In the genomic region with DNA sequence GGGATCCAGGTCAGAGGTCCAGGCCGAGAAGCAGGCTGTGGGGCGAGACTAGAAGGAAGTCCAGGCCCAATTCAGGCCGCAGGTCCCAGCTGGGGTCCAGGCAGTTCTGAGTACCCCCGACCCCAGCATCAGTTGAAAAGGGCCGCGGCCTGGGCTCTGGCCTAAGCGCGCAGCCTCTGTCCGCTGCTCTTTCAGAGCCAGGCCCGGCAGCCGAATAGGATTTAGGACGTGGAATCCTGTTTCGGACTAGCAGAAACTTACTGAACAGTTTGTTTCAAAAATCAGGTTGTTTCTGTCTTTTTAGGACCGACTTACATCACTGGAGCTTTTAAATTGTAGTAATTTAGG, we compare ENCODE assay signal across 17 cellular contexts. TPM values are rescaled to one million over a fixed set of nuclear protein-coding genes. Genes with fewer than 3 reads are reported as not detected.
DNase-seq lines count a peak whose midpoint lies in the region; ATAC-seq and TF ChIP-seq lines count a peak whose summit lies in the region.
"Had no signal": no experiment of that assay in that cellular context is flagged by ENCODE, and none has a peak within 500 bp of the region (broad histone marks: within the 10 kb centered on the region; RNA-seq: fewer than 3 reads in every experiment).

No MANE protein-coding gene starts in this region.

- TF ChIP-seq CTCF in endodermal cell (conservative IDR thresholded peaks at IDR 0.05): no peak

- H3K79me1 ChIP-seq in mesendoderm (ENCODE audit: low read length): no peaks in the 10 kb centered on the region

- no peak overlapping the region for H3K4me2 ChIP-seq in mesendoderm (ENCODE audit: low read length)

- no peak overlapping the region for H3K4ac ChIP-seq in mesendoderm (ENCODE audit: low read depth, low read length)

- H3K4me3 ChIP-seq in HUES6 (ENCODE audit: low read depth, low read length): peak overlapping the region; percentile 55; the same call in 1 of the 2 replicates
- H3K4me3 ChIP-seq in endodermal cell (ENCODE audit: low read length): no peak overlapping the region
- H3K4me3 ChIP-seq in mesendoderm (ENCODE audit: low read length): no peak overlapping the region
- H3K4me3 ChIP-seq in aorta (ENCODE audit: low read length in 2 of 2): no peak overlapping the region
- H3K4me3 ChIP-seq: K562 had no signal

- peak; percentile 30 for ATAC-seq in aorta (ENCODE audit: low FRiP score)

- H3K36me3 Mint-ChIP-seq in endodermal cell (ENCODE audit: low read depth) (no peaks in the 10 kb centered on the region), immature natural killer cell (peaks cover 0 to 6% (median 0%) of the 10 kb centered on the region in 3 donors)

- H3K9me3 Mint-ChIP-seq in endodermal cell (peaks cover 3% of the 10 kb centered on the region), immature natural killer cell (peaks cover 0 to 8% (median 2%) of the 10 kb centered on the region in 6 donors)

- DNase-seq in endodermal cell (no peak), mesendoderm (peak; percentile 25), aorta (no peak), immature natural killer cell (no peak), MV-4-11 (lab: John Stamatoyannopoulos, UW) (no peak)
- DNase-seq in activated CD4-positive, alpha-beta T cell treated with anti-CD3 and anti-CD28 coated beads for 1 hour: no peak
- DNase-seq: EL, NCI-H1436, NCI-H2029 treated with DMSO at 0.1 percent for 48 hours, NCI-H2171 treated with DMSO at 0.1 percent for 48 hours, NCI-H510A, NCI-H774, RPMI8226 had no signal

- H4K5ac ChIP-seq in mesendoderm (ENCODE audit: low read length): no peak overlapping the region

- H3K27ac Mint-ChIP-seq in endodermal cell (no peak overlapping the region), immature natural killer cell (no peak overlapping the region)

- H3K4me3 Mint-ChIP-seq in endodermal cell (peak overlapping the region; percentile 46), immature natural killer cell (no peak overlapping the region)

- H4K8ac ChIP-seq in mesendoderm (ENCODE audit: low read depth, low read length): no peak overlapping the region

- no peaks in the 10 kb centered on the region for H3K9me3 ChIP-seq in HUES6 (ENCODE audit: control insufficient read depth, insufficient read depth, low read depth, low read length)
- H3K9me3 ChIP-seq in endodermal cell (ENCODE audit: control insufficient read depth, low read length): peaks cover 4% of the 10 kb centered on the region
- peaks cover 1% of the 10 kb centered on the region for H3K9me3 ChIP-seq in aorta (ENCODE audit: control insufficient read depth, low read length)

- H3K27me3 Mint-ChIP-seq in endodermal cell (ENCODE audit: insufficient read depth) (peaks cover 67% of the 10 kb centered on the region), immature natural killer cell (ENCODE audit: low read depth in 3 of 3) (peaks cover 22 to 52% (median 40%) of the 10 kb centered on the region in 3 donors)

- H3K56ac ChIP-seq in mesendoderm (ENCODE audit: low read length): peak overlapping the region; percentile 79

- H3K36me3 ChIP-seq in HUES6 (ENCODE audit: control insufficient read depth, insufficient read depth, low read length): no peaks in the 10 kb centered on the region
- no peaks in the 10 kb centered on the region for H3K36me3 ChIP-seq in endodermal cell (ENCODE audit: control insufficient read depth, insufficient read depth, low read length)
- no peaks in the 10 kb centered on the region for H3K36me3 ChIP-seq in mesendoderm (ENCODE audit: control insufficient read depth, insufficient read depth, low read length)
- H3K36me3 ChIP-seq in aorta (ENCODE audit: control insufficient read depth in 1 of 2, insufficient read depth in 2 of 2, low read length in 1 of 2): no peaks in the 10 kb centered on the region

- H3K9ac ChIP-seq in HUES6 (ENCODE audit: low read length) (no peak overlapping the region), endodermal cell (ENCODE audit: extremely low read depth, low read length, poor library complexity, severe bottlenecking) (no peak overlapping the region), mesendoderm (ENCODE audit: low read length) (no peak overlapping the region)

- 72 to 74% methylated on average over 12 to 14 of the region's 14 CpGs for WGBS in endodermal cell (ENCODE audit: insufficient coverage in 1 of 2, insufficient read length in 1 of 2), 2 experiments
- no CpG with 5 or more reads among the region's 14 CpGs for WGBS in mesendoderm (ENCODE audit: extremely low coverage, insufficient coverage, low lambda C conversion rate)
- WGBS in aorta, 2 donors: 65 to 67% methylated on average over 14 of the region's 14 CpGs

- H3K79me2 ChIP-seq in mesendoderm (ENCODE audit: control insufficient read depth, insufficient read depth, low read length): no peaks in the 10 kb centered on the region

- H3K27ac ChIP-seq in HUES6 (ENCODE audit: low read depth, low read length) (no peak overlapping the region), endodermal cell (ENCODE audit: low read depth, low read length) (no peak overlapping the region), mesendoderm (ENCODE audit: low read depth, low read length) (no peak overlapping the region), aorta (ENCODE audit: low read depth in 1 of 2, low read length in 2 of 2) (no peak overlapping the region)
- H3K27ac ChIP-seq: C4-2B, HL-60 had no signal

- no peak overlapping the region for H2BK120ac ChIP-seq in mesendoderm (ENCODE audit: low read depth, low read length)

- H3K4me1 ChIP-seq in HUES6 (ENCODE audit: control insufficient read depth, insufficient read depth, low read length): peaks cover 7% of the 10 kb centered on the region; the same call in 1 of the 2 replicates
- no peaks in the 10 kb centered on the region for H3K4me1 ChIP-seq in endodermal cell (ENCODE audit: control insufficient read depth, insufficient read depth, low read length)
- no peaks in the 10 kb centered on the region for H3K4me1 ChIP-seq in mesendoderm (ENCODE audit: control insufficient read depth, low read depth, low read length)
- no peaks in the 10 kb centered on the region for H3K4me1 ChIP-seq in aorta (ENCODE audit: control insufficient read depth in 1 of 2, insufficient read depth in 2 of 2, low read length in 2 of 2)

- H3K4me1 Mint-ChIP-seq in endodermal cell: peaks cover 17% of the 10 kb centered on the region
- H3K4me1 Mint-ChIP-seq in immature natural killer cell: peaks cover 16 to 33% of the 10 kb centered on the region in 2 donors

- intact Hi-C loops in aorta (cut with DNase I): no loop called here

- H2AK5ac ChIP-seq in mesendoderm (ENCODE audit: low read length): no peak overlapping the region

- H3K18ac ChIP-seq in mesendoderm (ENCODE audit: low read length): no peak overlapping the region

- H3K27me3 ChIP-seq in HUES6 (ENCODE audit: control insufficient read depth, insufficient read depth, low read length) (peaks cover 86% of the 10 kb centered on the region), endodermal cell (ENCODE audit: control insufficient read depth, insufficient read depth, low read length, poor library complexity, severe bottlenecking) (peaks cover 84% of the 10 kb centered on the region), mesendoderm (ENCODE audit: insufficient read depth, low read length, poor library complexity) (peaks cover 41% of the 10 kb centered on the region), aorta (ENCODE audit: control insufficient read depth in 1 of 2, insufficient read depth in 2 of 2, low read length in 1 of 2) (peaks cover 3 to 4% of the 10 kb centered on the region in 2 donors)

- H2BK5ac ChIP-seq in mesendoderm (ENCODE audit: low read length): no peak overlapping the region

- no peak overlapping the region for H2BK15ac ChIP-seq in mesendoderm (replicated peaks; ENCODE audit: low read depth)

- H3K23ac ChIP-seq in mesendoderm (ENCODE audit: low read length): no peak overlapping the region

RNA-seq across cellular contexts. Expression of a gene that starts 12.1 kb away (rescaled TPM):
- total RNA-seq in endodermal cell: 1 to 10 TPM; 1.2 to 2.4 TPM
- polyA plus RNA-seq in endodermal cell (2013, experiment 1 of 2): 0.25 TPM
- polyA plus RNA-seq in endodermal cell (2013, experiment 2 of 2): 0.12 TPM
- 0.20 TPM for polyA plus RNA-seq in mesendoderm (2013, experiment 1 of 2)
- polyA plus RNA-seq in mesendoderm (2013, experiment 2 of 2): 0.13 TPM
- not detected for total RNA-seq in aorta
- not detected for polyA plus RNA-seq in aorta
- not detected for polyA plus RNA-seq in immature natural killer cell
